8 cellular contexts compared by ENCODE assay signal in the genomic region with DNA sequence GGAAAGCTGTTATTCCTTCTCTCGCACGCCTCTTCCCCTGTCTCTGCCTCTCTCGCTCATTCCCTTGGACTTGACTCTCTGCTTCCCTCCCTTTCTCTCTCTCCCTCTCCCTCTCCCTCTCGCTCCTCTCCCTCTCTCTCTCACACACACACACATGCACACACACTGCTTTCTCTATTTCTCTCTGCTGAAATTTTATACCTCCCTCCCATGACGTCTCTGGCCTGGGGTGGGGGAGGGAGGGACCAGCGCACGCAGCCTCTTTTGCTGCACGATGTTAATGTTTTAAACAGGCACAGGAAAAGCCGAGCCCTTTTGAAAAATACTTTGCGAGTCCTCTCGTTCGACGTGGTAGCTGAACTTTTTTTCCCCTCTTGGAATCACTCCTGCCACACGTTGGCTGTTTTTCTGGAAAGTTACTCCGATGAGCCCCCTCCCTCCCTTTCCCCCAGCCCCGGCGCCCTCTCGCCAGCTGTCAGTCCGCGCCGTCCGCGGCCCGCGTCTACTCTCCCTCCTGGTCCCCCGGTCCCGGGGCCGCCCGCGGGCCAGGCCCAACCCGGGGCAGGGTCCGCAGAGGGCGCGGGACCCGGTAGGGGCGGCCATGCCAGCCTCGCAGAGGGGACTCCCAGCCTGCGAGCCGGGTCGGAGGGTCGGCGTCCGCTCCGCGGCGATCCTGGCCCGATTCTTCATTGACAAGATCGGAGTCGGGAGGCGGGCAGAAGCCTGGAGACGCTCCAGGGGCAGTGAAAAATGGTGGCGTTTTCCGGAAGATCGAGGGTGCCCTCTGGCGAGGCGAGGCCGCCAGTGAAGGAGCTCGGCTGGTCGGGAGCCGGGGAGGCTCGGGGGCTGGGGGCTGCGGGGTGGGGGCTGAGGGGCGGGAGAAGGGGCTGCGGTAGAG. TPM values are rescaled to one million over a fixed set of nuclear protein-coding genes. Genes with fewer than 3 reads are reported as not detected.
DNase-seq lines count a peak whose midpoint lies in the region; ATAC-seq and TF ChIP-seq lines count a peak whose summit lies in the region.

Gene TGFB3, minus strand, starts transcription at position 170 of the 898 bp plus-strand sequence. CDS start 1,102 bp downstream, outside the sequence.

- peak within 1 kb of the TSS; percentile 93 to 95 (median 94) for H3K27ac ChIP-seq in tibial nerve

- WGBS in tibial nerve, 2 donors, result 1% methylated on average over 56 to 57 of the region's 64 CpGs

- TF ChIP-seq POLR2A in tibial nerve (IDR thresholded peaks at IDR 0.05), result peak; percentile 49 to 72

- peak in 1 of 2 donors; percentile 88 for TF ChIP-seq EP300 in tibial nerve (IDR thresholded peaks at IDR 0.05)

- H3K9me3 ChIP-seq in tibial nerve, result no peaks in the 10 kb centered on the region

- peak within 1 kb of the TSS; percentile 63 to 97 (median 78) for H3K4me3 ChIP-seq in tibial nerve

- DNase-seq in DMS53 treated with DMSO at 0.1 percent for 48 hours (lab: John Stamatoyannopoulos, UW; ENCODE audit: unreplicated experiment) (peak; percentile 58), HCEC 1CT (peak; percentile 85), NCI-H1436 treated with DMSO at 0.1 percent for 48 hours (lab: John Stamatoyannopoulos, UW) (peak; percentile 12), T-helper 1 cell (peak; percentile 51 to 72 (median 66)), amniotic epithelial cell (ENCODE audit: low read depth) (peak; percentile 96), left cardiac atrium (peak; percentile 89), posterior cingulate gyrus (peak; percentile 77 to 97 (median 84)), tibial nerve (ENCODE audit: low spot score in 2 of 2) (peak; percentile 76 to 87)

- H3K36me3 ChIP-seq in tibial nerve, result no peaks in the 10 kb centered on the region

- intact Hi-C loops in left cardiac atrium (cut with DNase I), result loop anchor here (2.0 to 10.0 kb wide), 7 partner anchors 75 to 405 kb away; partner anchors contain the start of gene FLVCR2 (in 1 of the 2)
- intact Hi-C loops in posterior cingulate gyrus (cut with DNase I), result loop anchor here (1.0 to 5.0 kb wide), 4 partner anchors 77 to 405 kb away; partner anchors contain the start of gene FLVCR2

- no peaks in the 10 kb centered on the region for H3K27me3 ChIP-seq in tibial nerve

- peak; percentile 73 to 85 for ATAC-seq in left cardiac atrium

- peaks cover 0 to 67% (median 19%) of the 10 kb centered on the region in 4 donors for H3K4me1 ChIP-seq in tibial nerve

- peak; percentile 70 to 81 (median 77) for TF ChIP-seq CTCF in tibial nerve (IDR thresholded peaks at IDR 0.05)

RNA-seq across cellular contexts. Expression of gene TGFB3, which starts in this region (rescaled TPM):
- total RNA-seq in left cardiac atrium (10 to 100 TPM; 35.1 to 61.2 TPM), tibial nerve (10 to 100 TPM in 1 of 4 donors, 1 to 10 TPM in 3; 3.1 to 10.0 (median 5.6) TPM)

Comparison
In these comparisons a context has a peak if more than half of its experiments do, and no peak if none do; other contexts are left out.
1. Peak in every context shown above with its lines: DNase-seq, ATAC-seq, H3K4me3 ChIP-seq and H3K27ac ChIP-seq.
2. DNase-seq: peak in every context shown above with its lines; median percentile 96 in amniotic epithelial cell; 89 in left cardiac atrium; 85 in HCEC 1CT; 84 in posterior cingulate gyrus; 82 in tibial nerve; 66 in T-helper 1 cell; 58 in DMS53 treated with DMSO at 0.1 percent for 48 hours; 12 in NCI-H1436 treated with DMSO at 0.1 percent for 48 hours.